Comparison of ENCODE assay signal across 10 cellular contexts in genomic region chr1:42960693-42961559, GRCh38. TPM values are rescaled to one million over a fixed set of nuclear protein-coding genes. Genes with fewer than 3 reads are reported as not detected.
DNase-seq lines count a peak whose midpoint lies in the region; ATAC-seq lines count a peak whose summit lies in the region.
"Had no signal": no experiment of that assay in that cellular context is flagged by ENCODE, and none has a peak within 500 bp of the region (broad histone marks: within the 10 kb centered on the region; RNA-seq: fewer than 3 reads in every experiment).

No MANE protein-coding gene starts in this region.

- peaks cover 31% of the 10 kb centered on the region for H3K4me1 ChIP-seq in iPS-15b (ENCODE audit: control insufficient read depth, insufficient read depth, low read length)

- no peaks in the 10 kb centered on the region for H3K27me3 ChIP-seq in iPS-15b (ENCODE audit: control insufficient read depth, insufficient read depth, low read length)

- peaks cover 5% of the 10 kb centered on the region for H3K27me3 Mint-ChIP-seq in T-helper 2 cell treated with Interferon-gamma antibody and Interleukin-4, amounts not matched to agents 5 μg/mL and 100 μg/mL, for 36 hours (ENCODE audit: low read depth)
- H3K27me3 Mint-ChIP-seq in activated CD4-positive, alpha-beta memory T cell treated with anti-CD3 and anti-CD28 coated beads, Interleukin-2, amount 10 ng/mL, durations not matched to agents 7 days and 5 days, result peaks cover 12% of the 10 kb centered on the region
- H3K27me3 Mint-ChIP-seq in stimulated activated memory B cell treated with anti-CD40 and anti-IgM and Interleukin-4, amounts not matched to agents 10 μg/mL and 1 μg/mL and 100 μg/mL, for 72 hours, result no peaks in the 10 kb centered on the region

- no peak for DNase-seq in T-helper 2 cell treated with Interferon-gamma antibody and Interleukin-4, amounts not matched to agents 5 μg/mL and 100 μg/mL, for 36 hours (ENCODE audit: low spot score)
- no peak for DNase-seq in T-helper 2 cell
- DNase-seq in activated CD4-positive, alpha-beta memory T cell treated with anti-CD3 and anti-CD28 coated beads, Interleukin-2, amount 10 ng/mL, durations not matched to agents 7 days and 5 days, result no peak
- no peak for DNase-seq in cerebellar nuclear complex (lab: John Stamatoyannopoulos, UW)
- no peak for DNase-seq in NCI-H1436 treated with DMSO at 0.1 percent for 48 hours (lab: John Stamatoyannopoulos, UW)
- DNase-seq: NCI-H446 treated with DMSO at 0.1 percent for 48 hours, spleen had no signal

- H3K9me3 ChIP-seq in iPS-15b (ENCODE audit: control insufficient read depth, insufficient read depth, low read length), result no peaks in the 10 kb centered on the region
- H3K9me3 ChIP-seq: spleen had no signal

- H3K4me3 Mint-ChIP-seq in T-helper 2 cell treated with Interferon-gamma antibody and Interleukin-4, amounts not matched to agents 5 μg/mL and 100 μg/mL, for 36 hours, result peak overlapping the region; percentile 72
- peak overlapping the region; percentile 46 for H3K4me3 Mint-ChIP-seq in activated CD4-positive, alpha-beta memory T cell treated with anti-CD3 and anti-CD28 coated beads, Interleukin-2, amount 10 ng/mL, durations not matched to agents 7 days and 5 days
- peak overlapping the region; percentile 14 for H3K4me3 Mint-ChIP-seq in stimulated activated memory B cell treated with anti-CD40 and anti-IgM and Interleukin-4, amounts not matched to agents 10 μg/mL and 1 μg/mL and 100 μg/mL, for 72 hours

- H3K9me3 Mint-ChIP-seq in T-helper 2 cell treated with Interferon-gamma antibody and Interleukin-4, amounts not matched to agents 5 μg/mL and 100 μg/mL, for 36 hours, result no peaks in the 10 kb centered on the region
- H3K9me3 Mint-ChIP-seq in activated CD4-positive, alpha-beta memory T cell treated with anti-CD3 and anti-CD28 coated beads, Interleukin-2, amount 10 ng/mL, durations not matched to agents 7 days and 5 days, result no peaks in the 10 kb centered on the region
- no peaks in the 10 kb centered on the region for H3K9me3 Mint-ChIP-seq in stimulated activated memory B cell treated with anti-CD40 and anti-IgM and Interleukin-4, amounts not matched to agents 10 μg/mL and 1 μg/mL and 100 μg/mL, for 72 hours

- peaks cover 27% of the 10 kb centered on the region for H3K4me1 Mint-ChIP-seq in T-helper 2 cell treated with Interferon-gamma antibody and Interleukin-4, amounts not matched to agents 5 μg/mL and 100 μg/mL, for 36 hours (ENCODE audit: low read depth)
- H3K4me1 Mint-ChIP-seq in activated CD4-positive, alpha-beta memory T cell treated with anti-CD3 and anti-CD28 coated beads, Interleukin-2, amount 10 ng/mL, durations not matched to agents 7 days and 5 days, result peaks cover 43% of the 10 kb centered on the region
- H3K4me1 Mint-ChIP-seq in stimulated activated memory B cell treated with anti-CD40 and anti-IgM and Interleukin-4, amounts not matched to agents 10 μg/mL and 1 μg/mL and 100 μg/mL, for 72 hours, result peaks cover 30% of the 10 kb centered on the region

- H3K36me3 ChIP-seq in iPS-15b (ENCODE audit: control insufficient read depth, insufficient read depth, low read length), result peaks cover under 1% of the 10 kb centered on the region
- H3K36me3 ChIP-seq: spleen had no signal

- ATAC-seq in stimulated activated memory B cell treated with anti-CD40 and anti-IgM and Interleukin-4, amounts not matched to agents 10 μg/mL and 1 μg/mL and 100 μg/mL, for 72 hours, result no peak
- no peak for ATAC-seq in HG03196 (IDR thresholded peaks at IDR 0.05; ENCODE audit: unreplicated experiment)

- peak overlapping the region; percentile 1 for H3K9ac ChIP-seq in iPS-15b (ENCODE audit: low read depth, low read length)

- no peak overlapping the region for H3K4me3 ChIP-seq in iPS-15b (ENCODE audit: low read depth, low read length)

- H3K36me3 Mint-ChIP-seq in T-helper 2 cell treated with Interferon-gamma antibody and Interleukin-4, amounts not matched to agents 5 μg/mL and 100 μg/mL, for 36 hours (ENCODE audit: low read depth), result peaks cover 15% of the 10 kb centered on the region
- peaks cover 16% of the 10 kb centered on the region for H3K36me3 Mint-ChIP-seq in activated CD4-positive, alpha-beta memory T cell treated with anti-CD3 and anti-CD28 coated beads, Interleukin-2, amount 10 ng/mL, durations not matched to agents 7 days and 5 days (ENCODE audit: low read depth)
- peaks cover 10% of the 10 kb centered on the region for H3K36me3 Mint-ChIP-seq in stimulated activated memory B cell treated with anti-CD40 and anti-IgM and Interleukin-4, amounts not matched to agents 10 μg/mL and 1 μg/mL and 100 μg/mL, for 72 hours

- peak overlapping the region; percentile 59 for H3K27ac Mint-ChIP-seq in T-helper 2 cell treated with Interferon-gamma antibody and Interleukin-4, amounts not matched to agents 5 μg/mL and 100 μg/mL, for 36 hours
- H3K27ac Mint-ChIP-seq in activated CD4-positive, alpha-beta memory T cell treated with anti-CD3 and anti-CD28 coated beads, Interleukin-2, amount 10 ng/mL, durations not matched to agents 7 days and 5 days, result peak overlapping the region; percentile 17
- H3K27ac Mint-ChIP-seq in stimulated activated memory B cell treated with anti-CD40 and anti-IgM and Interleukin-4, amounts not matched to agents 10 μg/mL and 1 μg/mL and 100 μg/mL, for 72 hours, result peak overlapping the region; percentile 3

- CTCF ChIA-PET in activated CD4-positive, alpha-beta memory T cell treated with anti-CD3 and anti-CD28 coated beads, Interleukin-2, amount 10 ng/mL, durations not matched to agents 7 days and 5 days (lab: Charles Lee), result interaction anchor here (0.9 to 6.0 kb wide), 4 partner anchors 24 to 112 kb away, joined by 3 to 30 read pairs (median 4); no protein-coding TSS in a partner anchor

- POLR2A ChIA-PET in activated CD4-positive, alpha-beta memory T cell treated with anti-CD3 and anti-CD28 coated beads, Interleukin-2, amount 10 ng/mL, durations not matched to agents 7 days and 5 days (lab: Charles Lee), result interaction anchor here (1.1 to 16.5 kb wide), 5 partner anchors 9 to 38 kb away, joined by 3 to 387 read pairs (median 5); no protein-coding TSS in a partner anchor

RNA-seq across cellular contexts. Expression of gene SLC2A1, which starts 2.3 kb away (rescaled TPM):
- total RNA-seq in activated CD4-positive, alpha-beta memory T cell treated with anti-CD3 and anti-CD28 coated beads, Interleukin-2, amount 10 ng/mL, durations not matched to agents 7 days and 5 days, result 100 to 1,000 TPM; 153 TPM

Comparison
In these comparisons a context has a peak if more than half of its experiments do, and no peak if none do; other contexts are left out.
1. H3K27ac Mint-ChIP-seq: peak in every context shown above with its lines; median percentile 59 in T-helper 2 cell treated with Interferon-gamma antibody and Interleukin-4, amounts not matched to agents 5 μg/mL and 100 μg/mL, for 36 hours; 17 in activated CD4-positive, alpha-beta memory T cell treated with anti-CD3 and anti-CD28 coated beads, Interleukin-2, amount 10 ng/mL, durations not matched to agents 7 days and 5 days; 3 in stimulated activated memory B cell treated with anti-CD40 and anti-IgM and Interleukin-4, amounts not matched to agents 10 μg/mL and 1 μg/mL and 100 μg/mL, for 72 hours.
2. H3K4me3 Mint-ChIP-seq: peak in every context shown above with its lines; median percentile 72 in T-helper 2 cell treated with Interferon-gamma antibody and Interleukin-4, amounts not matched to agents 5 μg/mL and 100 μg/mL, for 36 hours; 46 in activated CD4-positive, alpha-beta memory T cell treated with anti-CD3 and anti-CD28 coated beads, Interleukin-2, amount 10 ng/mL, durations not matched to agents 7 days and 5 days; 14 in stimulated activated memory B cell treated with anti-CD40 and anti-IgM and Interleukin-4, amounts not matched to agents 10 μg/mL and 1 μg/mL and 100 μg/mL, for 72 hours.